Comparison of ENCODE assay signal across 27 cellular contexts in genomic region chr4:5701971-5702370, GRCh38.
"Had no signal": no experiment of that assay in that cellular context is flagged by ENCODE, and none has a peak within 500 bp of the region (broad histone marks: within the 10 kb centered on the region; RNA-seq: fewer than 3 reads in every experiment).

No MANE protein-coding gene starts in this region.

- H3K27ac Mint-ChIP-seq: activated CD4-positive, alpha-beta memory T cell treated with anti-CD3 and anti-CD28 coated beads for 36 hours; activated CD4-positive, alpha-beta T cell treated with anti-CD3 and anti-CD28 coated beads for 36 hours; activated CD4-positive, alpha-beta T cell treated with anti-CD3 and anti-CD28 coated beads, Interleukin-2, amount 10 ng/mL, durations not matched to agents 24 days and 14 days; activated CD8-positive, alpha-beta memory T cell treated with anti-CD3 and anti-CD28 coated beads, Interleukin-2, amount 10 ng/mL, durations not matched to agents 7 days and 5 days; activated CD8-positive, alpha-beta T cell treated with anti-CD3 and anti-CD28 coated beads, Interleukin-2, amount 10 ng/mL, durations not matched to agents 7 days and 5 days; activated naive CD8-positive, alpha-beta T cell; activated T-helper 1 cell treated with anti-CD3 and anti-CD28 coated beads, Interleukin-12 subunit alpha, Interleukin-12 subunit beta, Interleukin-2, Interleukin-4 antibody, amounts not matched to agents 30 ng/mL and 10 ng/mL and 1 ng/mL, durations not matched to agents 14 hours and 24 hours and 36 hours; activated T-helper 2 cell treated with anti-CD3 and anti-CD28 coated beads, Interferon-gamma antibody, Interleukin-2, Interleukin-4, amounts not matched to agents 10 μg/mL and 5 μg/mL and 100 μg/mL, durations not matched to agents 14 hours and 24 hours and 36 hours; brain had no signal

- H3K9me3 Mint-ChIP-seq: activated T-helper 1 cell treated with anti-CD3 and anti-CD28 coated beads, Interleukin-12 subunit alpha, Interleukin-12 subunit beta, Interleukin-2, Interleukin-4 antibody, amounts not matched to agents 30 ng/mL and 10 ng/mL and 1 ng/mL, durations not matched to agents 14 hours and 24 hours and 36 hours had no signal

- H3K9me3 ChIP-seq: ascending aorta, breast epithelium, colonic mucosa had no signal

- H3K36me3 Mint-ChIP-seq: activated CD8-positive, alpha-beta memory T cell treated with anti-CD3 and anti-CD28 coated beads, Interleukin-2, amount 10 ng/mL, durations not matched to agents 7 days and 5 days had no signal

- H3K4me1 Mint-ChIP-seq: activated CD4-positive, alpha-beta T cell treated with anti-CD3 and anti-CD28 coated beads, Interleukin-2, amount 10 ng/mL, durations not matched to agents 24 days and 14 days; activated CD8-positive, alpha-beta memory T cell treated with anti-CD3 and anti-CD28 coated beads, Interleukin-2, amount 10 ng/mL, durations not matched to agents 7 days and 5 days had no signal

- H3K27me3 ChIP-seq: ascending aorta, breast epithelium, cardiac muscle cell, colonic mucosa had no signal

- DNase-seq: activated CD4-positive, alpha-beta memory T cell treated with anti-CD3 and anti-CD28 coated beads for 36 hours; activated CD4-positive, alpha-beta T cell treated with anti-CD3 and anti-CD28 coated beads for 36 hours; activated CD4-positive, alpha-beta T cell treated with anti-CD3 and anti-CD28 coated beads, Interleukin-2, amount 10 ng/mL, durations not matched to agents 24 days and 14 days; activated CD4-positive, CD25-positive, alpha-beta regulatory T cell; activated CD4-positive, CD25-positive, alpha-beta regulatory T cell treated with anti-CD3 and anti-CD28 coated beads, Interleukin-2, amount 50 U/mL, for 72 hours; activated CD8-positive, alpha-beta memory T cell treated with anti-CD3 and anti-CD28 coated beads, Interleukin-2, amount 10 ng/mL, durations not matched to agents 7 days and 5 days; activated CD8-positive, alpha-beta memory T cell treated with anti-CD3 and anti-CD28 coated beads, Interleukin-2, amount 50 U/mL, for 4 hours; activated CD8-positive, alpha-beta T cell treated with anti-CD3 and anti-CD28 coated beads, Interleukin-2, amount 10 ng/mL, durations not matched to agents 7 days and 5 days; activated gamma-delta T cell treated with Interleukin-2 at 50 U/mL for 16 hours; activated naive CD4-positive, alpha-beta T cell treated with anti-CD3 and anti-CD28 coated beads, Interleukin-2, amount 50 U/mL, for 16 hours; activated naive CD4-positive, alpha-beta T cell treated with Interleukin-2 at 50 U/mL for 16 hours; activated T-cell treated with anti-CD3 and anti-CD28 coated beads, Interleukin-2, amount 50 U/mL, for 1 hour; activated T-cell treated with anti-CD3 and anti-CD28 coated beads, Interleukin-2, amount 50 U/mL, for 48 hours; central memory CD4-positive, alpha-beta T cell; cerebellar nuclear complex; colonic mucosa; effector CD8-positive, alpha-beta T cell; foreskin fibroblast; T-helper 2 cell had no signal

- H3K4me3 Mint-ChIP-seq: activated CD4-positive, alpha-beta memory T cell treated with anti-CD3 and anti-CD28 coated beads for 36 hours; activated CD4-positive, alpha-beta T cell treated with anti-CD3 and anti-CD28 coated beads for 36 hours; activated CD4-positive, alpha-beta T cell treated with anti-CD3 and anti-CD28 coated beads, Interleukin-2, amount 10 ng/mL, durations not matched to agents 24 days and 14 days; activated CD8-positive, alpha-beta memory T cell treated with anti-CD3 and anti-CD28 coated beads, Interleukin-2, amount 10 ng/mL, durations not matched to agents 7 days and 5 days; activated CD8-positive, alpha-beta T cell treated with anti-CD3 and anti-CD28 coated beads, Interleukin-2, amount 10 ng/mL, durations not matched to agents 7 days and 5 days; activated naive CD8-positive, alpha-beta T cell; activated T-helper 1 cell treated with anti-CD3 and anti-CD28 coated beads, Interleukin-12 subunit alpha, Interleukin-12 subunit beta, Interleukin-2, Interleukin-4 antibody, amounts not matched to agents 30 ng/mL and 10 ng/mL and 1 ng/mL, durations not matched to agents 14 hours and 24 hours and 36 hours; brain had no signal

- H3K4me1 ChIP-seq: colonic mucosa had no signal

- H3K36me3 ChIP-seq: breast epithelium, cardiac muscle cell, colonic mucosa had no signal

- H3K27ac ChIP-seq: ascending aorta, breast epithelium, cardiac muscle cell, colonic mucosa, epithelial cell of prostate had no signal

- H3K4me3 ChIP-seq: ascending aorta, breast epithelium, cardiac muscle cell, colonic mucosa had no signal
